ENCODE assay signal across 8 cellular contexts in the genomic region with DNA sequence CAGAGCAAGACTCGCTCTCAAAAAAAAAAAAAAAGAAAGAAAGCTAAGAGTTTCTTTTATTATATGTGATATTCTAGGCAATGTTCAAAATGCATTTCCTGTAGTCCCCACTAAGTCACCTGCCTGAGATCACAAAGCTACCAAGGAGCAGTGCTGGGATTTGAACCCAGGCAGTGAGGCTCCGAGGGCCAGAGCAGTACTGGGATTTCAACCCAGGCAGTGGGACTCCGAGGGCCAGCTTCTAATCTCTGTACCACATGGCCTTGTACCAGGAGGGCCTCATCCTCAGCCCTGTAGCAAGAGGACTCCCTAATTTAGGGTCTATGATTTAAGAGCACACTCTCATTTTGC. TPM values are rescaled to one million over a fixed set of nuclear protein-coding genes. Genes with fewer than 3 reads are reported as not detected.
DNase-seq lines count a peak whose midpoint lies in the region; TF ChIP-seq lines count a peak whose summit lies in the region.

No MANE protein-coding gene starts in this region.

- peak; percentile 50 for DNase-seq in activated T-cell treated with anti-CD3 and anti-CD28 coated beads, Interleukin-2, amount 50 U/mL, for 24 hours
- DNase-seq in activated T-cell treated with anti-CD3 and anti-CD28 coated beads, Interleukin-2, amount 50 U/mL, for 1 hour = no peak
- DNase-seq in mammary epithelial cell (no peak), tibial artery (no peak), D341Med (ENCODE audit: low spot score) (no peak), GM13976 (ENCODE audit: low spot score) (no peak), H7 (no peak)

- peak overlapping the region; percentile 9 for H3K4me2 ChIP-seq in mammary epithelial cell (ENCODE audit: insufficient read depth, low read depth, low read length)

- H3K79me2 ChIP-seq in mammary epithelial cell (ENCODE audit: insufficient read depth, low read length) = peaks cover 66% of the 10 kb centered on the region

- in situ Hi-C loops in mammary epithelial cell (cut with MboI; ENCODE audit: low sequenced_read_pairs in 2 of 2) (no loop called here), GM13976 (cut with MboI; ENCODE audit: low sequenced_read_pairs, unreplicated experiment) (no loop called here)

- BruUV-seq in mammary epithelial cell (replicated peaks; lab: Mats Ljungman, UMichigan) = TSS peak; percentile 19

- no peaks in the 10 kb centered on the region for H4K20me1 ChIP-seq in mammary epithelial cell (ENCODE audit: insufficient read depth, low read length)

- H3K27ac Mint-ChIP-seq in activated T-cell treated with anti-CD3 and anti-CD28 coated beads, Interleukin-2, amount 50 U/mL, for 24 hours = peak overlapping the region; percentile 97

- no peak for TF ChIP-seq CTCF in mammary epithelial cell (conservative IDR thresholded peaks at IDR 0.05 in 1 of 2, IDR thresholded peaks at IDR 0.05 in 1 of 2; ENCODE audit: extremely low read depth in 1 of 2, insufficient read depth in 1 of 2, low read depth in 1 of 2, low read length in 2 of 2)
- TF ChIP-seq CTCF in tibial artery (IDR thresholded peaks at IDR 0.05) = no peak
- TF ChIP-seq CTCF in GM13976 (IDR thresholded peaks at IDR 0.05; ENCODE audit: borderline replicate concordance, control extremely low read depth, extremely low read depth, insufficient read depth, missing control alignments) = no peak

- H2AFZ ChIP-seq in mammary epithelial cell (ENCODE audit: low read depth, low read length) = no peak overlapping the region

- H3K36me3 ChIP-seq in mammary epithelial cell (ENCODE audit: insufficient read depth, low read length) (peaks cover 3% of the 10 kb centered on the region), mucosa of stomach (ENCODE audit: control insufficient read depth, insufficient read depth, low read length) (no peaks in the 10 kb centered on the region), tibial artery (no peaks in the 10 kb centered on the region), H7 (replicated peaks; ENCODE audit: control insufficient read depth, insufficient read depth, low read length) (no peaks in the 10 kb centered on the region)

- peaks cover 32% of the 10 kb centered on the region for H3K36me3 Mint-ChIP-seq in activated T-cell treated with anti-CD3 and anti-CD28 coated beads, Interleukin-2, amount 50 U/mL, for 24 hours (ENCODE audit: low read depth)

- no peaks in the 10 kb centered on the region for H3K27me3 Mint-ChIP-seq in activated T-cell treated with anti-CD3 and anti-CD28 coated beads, Interleukin-2, amount 50 U/mL, for 24 hours

- H3K4me1 ChIP-seq in mammary epithelial cell (ENCODE audit: insufficient read depth, low read length) (peaks cover 69% of the 10 kb centered on the region), mucosa of stomach (ENCODE audit: control insufficient read depth, insufficient read depth, low read length) (peaks cover 60% of the 10 kb centered on the region), tibial artery (peaks cover 4 to 79% (median 67%) of the 10 kb centered on the region in 4 donors)

- H3K9me3 Mint-ChIP-seq in activated T-cell treated with anti-CD3 and anti-CD28 coated beads, Interleukin-2, amount 50 U/mL, for 24 hours = no peaks in the 10 kb centered on the region

- WGBS in mammary epithelial cell (ENCODE audit: low coverage, missing lambda C conversion rate) = 88% methylated on average over 2 of the region's 3 CpGs

- H3K9ac ChIP-seq in mammary epithelial cell (ENCODE audit: insufficient read depth, low read length) (peak overlapping the region; percentile 20), mucosa of stomach (ENCODE audit: low read length) (peak overlapping the region; percentile 83)

- intact Hi-C loops in mammary epithelial cell (cut with micrococcal nuclease) = loop anchor here (1.0 to 5.0 kb wide), 4 partner anchors 15 to 146 kb away; no protein-coding TSS in a partner anchor
- intact Hi-C loops in tibial artery (cut with DNase I; ENCODE audit: low total_unique reads) = loop anchor here (2.0 to 5.0 kb wide), 2 partner anchors 39 to 42 kb away; no protein-coding TSS in a partner anchor

- CTCF ChIA-PET in mammary epithelial cell (lab: Charles Lee; ENCODE audit: low non-redundant PET) = no interaction called here

- peaks cover 76% of the 10 kb centered on the region for H3K4me1 Mint-ChIP-seq in activated T-cell treated with anti-CD3 and anti-CD28 coated beads, Interleukin-2, amount 50 U/mL, for 24 hours (ENCODE audit: low read depth)

- dilution Hi-C loops in mammary epithelial cell (cut with HindIII; ENCODE audit: low sequenced_read_pairs) = loop anchor here (5.0 kb wide), 1 partner anchor 41 kb away; a partner anchor contains a TSS

- H3K27me3 ChIP-seq in mammary epithelial cell (ENCODE audit: insufficient read depth, low read length) (no peaks in the 10 kb centered on the region), mucosa of stomach (ENCODE audit: control insufficient read depth, insufficient read depth, low read length) (no peaks in the 10 kb centered on the region), tibial artery (no peaks in the 10 kb centered on the region), H7 (ENCODE audit: control insufficient read depth, insufficient read depth, low read length) (no peaks in the 10 kb centered on the region)

- H3K27ac ChIP-seq in mammary epithelial cell (ENCODE audit: insufficient read depth, low read depth, low read length) = peak overlapping the region; percentile 95
- H3K27ac ChIP-seq in tibial artery = peak overlapping the region; percentile 90 to 95

- H3K9me3 ChIP-seq in mammary epithelial cell (replicated peaks; ENCODE audit: insufficient read depth, low read length) = peaks cover 2% of the 10 kb centered on the region
- H3K9me3 ChIP-seq in mucosa of stomach (ENCODE audit: control insufficient read depth, low read length) = no peaks in the 10 kb centered on the region
- H3K9me3 ChIP-seq in tibial artery = no peaks in the 10 kb centered on the region

- H3K4me3 Mint-ChIP-seq in activated T-cell treated with anti-CD3 and anti-CD28 coated beads, Interleukin-2, amount 50 U/mL, for 24 hours = peak overlapping the region; percentile 60

- no peak overlapping the region for H3K4me3 ChIP-seq in mammary epithelial cell (replicated peaks in 1 of 3; ENCODE audit: insufficient read depth in 1 of 3, low read depth in 2 of 3, low read length in 3 of 3)
- H3K4me3 ChIP-seq in mucosa of stomach (ENCODE audit: low read length) = no peak overlapping the region
- H3K4me3 ChIP-seq in tibial artery = no peak overlapping the region
- H3K4me3 ChIP-seq in H7 (ENCODE audit: insufficient read depth, low read depth, low read length) = no peak overlapping the region

RNA-seq across cellular contexts. Expression of a gene that starts 39.7 kb away (rescaled TPM):
- 10 to 100 TPM; 18.7 to 59.6 TPM for total RNA-seq in mammary epithelial cell
- polyA plus RNA-seq in mammary epithelial cell = 26.0 TPM
- 45.8 TPM for polyA minus RNA-seq in mammary epithelial cell
- total RNA-seq in H7 (2014; rRNA removed; shearing (Covaris generic)) = 28.1 and 36.2 TPM in 2 replicates
